ENCODE assay signal across 13 cellular contexts in the genomic region with DNA sequence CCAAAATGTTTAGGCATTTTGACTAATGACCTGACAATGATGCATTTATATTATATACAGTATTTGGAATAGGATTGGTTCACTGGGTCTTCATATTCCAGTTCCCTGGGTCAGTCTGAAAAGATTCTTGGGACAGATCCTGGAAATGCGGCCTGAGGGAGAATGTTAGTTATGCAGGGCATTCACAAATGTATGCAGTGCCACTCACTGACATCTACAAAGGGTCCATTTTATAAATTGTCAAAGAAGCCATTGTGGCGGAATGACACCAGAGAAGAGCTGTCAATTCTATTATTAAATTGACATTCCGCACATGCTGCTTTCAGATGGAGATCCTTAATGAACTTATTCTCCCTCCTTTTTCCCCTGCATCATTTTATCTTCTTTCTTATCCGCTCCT.
"Had no signal": no experiment of that assay in that cellular context is flagged by ENCODE, and none has a peak within 500 bp of the region (broad histone marks: within the 10 kb centered on the region; RNA-seq: fewer than 3 reads in every experiment).

No MANE protein-coding gene starts in this region.

- H3K27me3 ChIP-seq: esophagus squamous epithelium, heart left ventricle, upper lobe of right lung had no signal

- H3K4me1 ChIP-seq: esophagus squamous epithelium, heart left ventricle, prostate gland, upper lobe of right lung had no signal

- H3K4me3 ChIP-seq: esophagus squamous epithelium, heart left ventricle, prostate gland, upper lobe of right lung had no signal

- ATAC-seq: heart left ventricle; naive thymus-derived CD4-positive, alpha-beta T cell; sciatic nerve; upper lobe of right lung had no signal

- H3K36me3 ChIP-seq: esophagus squamous epithelium, heart left ventricle, prostate gland, upper lobe of right lung had no signal

- H3K9me3 ChIP-seq: esophagus squamous epithelium, heart left ventricle, prostate gland, upper lobe of right lung had no signal

- DNase-seq: activated CD4-positive, alpha-beta memory T cell treated with anti-CD3 and anti-CD28 coated beads for 36 hours; activated gamma-delta T cell treated with Interleukin-2 at 50 U/mL for 16 hours; activated naive CD8-positive, alpha-beta T cell treated with anti-CD3 and anti-CD28 coated beads for 36 hours; activated T-cell treated with anti-CD3 and anti-CD28 coated beads, Interleukin-2, amount 50 U/mL, for 48 hours; esophagus squamous epithelium; foreskin fibroblast; heart left ventricle; naive thymus-derived CD4-positive, alpha-beta T cell; stimulated activated CD4-positive, alpha-beta T cell treated with anti-CD3 and anti-CD28 coated beads, Interleukin-12 subunit alpha, Interleukin-12 subunit beta, amount 100 ng/mL, for 4 hours; stimulated activated naive CD4-positive, alpha-beta T cell treated with Interleukin-2 at 50 U/mL for 16 hours; upper lobe of right lung had no signal

- H3K27ac ChIP-seq: prostate gland, upper lobe of right lung had no signal
